18 cellular contexts compared by ENCODE assay signal in the genomic region with DNA sequence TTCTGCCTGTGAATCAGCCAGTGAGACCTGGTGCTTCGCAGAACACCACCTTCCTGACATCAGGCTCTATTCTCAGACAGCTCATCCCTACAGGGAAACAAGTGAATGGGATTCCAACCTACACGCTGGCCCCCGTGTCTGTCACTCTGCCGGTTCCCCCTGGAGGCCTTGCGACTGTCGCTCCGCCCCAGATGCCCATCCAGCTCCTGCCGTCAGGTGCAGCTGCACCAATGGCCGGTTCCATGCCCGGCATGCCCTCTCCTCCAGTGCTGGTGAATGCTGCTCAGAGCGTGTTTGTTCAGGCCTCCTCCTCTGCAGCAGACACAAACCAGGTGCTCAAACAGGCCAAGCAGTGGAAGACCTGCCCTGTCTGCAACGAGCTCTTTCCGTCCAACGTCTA.
"Had no signal": no experiment of that assay in that cellular context is flagged by ENCODE, and none has a peak within 500 bp of the region (broad histone marks: within the 10 kb centered on the region; RNA-seq: fewer than 3 reads in every experiment).

No MANE protein-coding gene starts in this region.

- H3K4me1 ChIP-seq: esophagus muscularis mucosa, gastrocnemius medialis, spleen, testis, tibial nerve had no signal

- H3K27me3 ChIP-seq: dorsolateral prefrontal cortex, esophagus muscularis mucosa, gastrocnemius medialis, spleen, testis, tibial nerve had no signal

- ATAC-seq: gastrocnemius medialis; left lobe of liver; naive thymus-derived CD4-positive, alpha-beta T cell; sciatic nerve; stimulated activated naive B cell treated with anti-CD40 and anti-IgM and Interleukin-4, amounts not matched to agents 10 μg/mL and 1 μg/mL and 100 μg/mL, for 72 hours; stimulated activated naive CD8-positive, alpha-beta T cell treated with anti-CD3 and anti-CD28 coated beads, Interleukin-15, amount 100 ng/mL, for 72 hours had no signal

- DNase-seq: cortex of kidney; dorsolateral prefrontal cortex; effector CD8-positive, alpha-beta T cell; gastrocnemius medialis; mammary epithelial cell; naive thymus-derived CD4-positive, alpha-beta T cell; spleen; stimulated activated CD4-positive, alpha-beta T cell treated with anti-CD3 and anti-CD28 coated beads, Interleukin-15, amount 100 ng/mL, for 24 hours; stimulated activated CD4-positive, alpha-beta T cell treated with anti-CD3 and anti-CD28 coated beads, Interleukin-1b, Interleukin-23, amount 100 ng/mL, for 48 hours; stimulated activated CD4-positive, alpha-beta T cell treated with anti-CD3 and anti-CD28 coated beads, Interleukin-4, amount 100 ng/mL, for 24 hours; stimulated activated naive B cell treated with anti-CD40 and anti-IgM and Interleukin-4, amounts not matched to agents 10 μg/mL and 1 μg/mL and 100 μg/mL, for 72 hours; stimulated activated naive CD8-positive, alpha-beta T cell treated with anti-CD3 and anti-CD28 coated beads, Interleukin-15, amount 100 ng/mL, for 72 hours; testis had no signal

- H3K4me3 Mint-ChIP-seq: stimulated activated naive B cell treated with anti-CD40 and anti-IgM and Interleukin-4, amounts not matched to agents 10 μg/mL and 1 μg/mL and 100 μg/mL, for 72 hours; stimulated activated naive CD8-positive, alpha-beta T cell treated with anti-CD3 and anti-CD28 coated beads, Interleukin-15, amount 100 ng/mL, for 72 hours had no signal

- H3K4me3 ChIP-seq: dorsolateral prefrontal cortex, esophagus muscularis mucosa, gastrocnemius medialis, spleen, testis, tibial nerve had no signal

- H3K9me3 ChIP-seq: esophagus muscularis mucosa, gastrocnemius medialis, spleen, testis, tibial nerve had no signal

- H3K9me3 Mint-ChIP-seq: naive thymus-derived CD4-positive, alpha-beta T cell; stimulated activated naive B cell treated with anti-CD40 and anti-IgM and Interleukin-4, amounts not matched to agents 10 μg/mL and 1 μg/mL and 100 μg/mL, for 72 hours; stimulated activated naive CD8-positive, alpha-beta T cell treated with anti-CD3 and anti-CD28 coated beads, Interleukin-15, amount 100 ng/mL, for 72 hours had no signal

- H3K27me3 Mint-ChIP-seq: naive thymus-derived CD4-positive, alpha-beta T cell; stimulated activated naive B cell treated with anti-CD40 and anti-IgM and Interleukin-4, amounts not matched to agents 10 μg/mL and 1 μg/mL and 100 μg/mL, for 72 hours; stimulated activated naive CD8-positive, alpha-beta T cell treated with anti-CD3 and anti-CD28 coated beads, Interleukin-15, amount 100 ng/mL, for 72 hours had no signal

- H3K27ac Mint-ChIP-seq: naive thymus-derived CD4-positive, alpha-beta T cell; stimulated activated naive B cell treated with anti-CD40 and anti-IgM and Interleukin-4, amounts not matched to agents 10 μg/mL and 1 μg/mL and 100 μg/mL, for 72 hours had no signal

- H3K27ac ChIP-seq: dorsolateral prefrontal cortex, epithelial cell of prostate, esophagus muscularis mucosa, gastrocnemius medialis, spleen, testis, tibial nerve had no signal
